Comparison of ENCODE assay signal across 11 cellular contexts in the genomic region with DNA sequence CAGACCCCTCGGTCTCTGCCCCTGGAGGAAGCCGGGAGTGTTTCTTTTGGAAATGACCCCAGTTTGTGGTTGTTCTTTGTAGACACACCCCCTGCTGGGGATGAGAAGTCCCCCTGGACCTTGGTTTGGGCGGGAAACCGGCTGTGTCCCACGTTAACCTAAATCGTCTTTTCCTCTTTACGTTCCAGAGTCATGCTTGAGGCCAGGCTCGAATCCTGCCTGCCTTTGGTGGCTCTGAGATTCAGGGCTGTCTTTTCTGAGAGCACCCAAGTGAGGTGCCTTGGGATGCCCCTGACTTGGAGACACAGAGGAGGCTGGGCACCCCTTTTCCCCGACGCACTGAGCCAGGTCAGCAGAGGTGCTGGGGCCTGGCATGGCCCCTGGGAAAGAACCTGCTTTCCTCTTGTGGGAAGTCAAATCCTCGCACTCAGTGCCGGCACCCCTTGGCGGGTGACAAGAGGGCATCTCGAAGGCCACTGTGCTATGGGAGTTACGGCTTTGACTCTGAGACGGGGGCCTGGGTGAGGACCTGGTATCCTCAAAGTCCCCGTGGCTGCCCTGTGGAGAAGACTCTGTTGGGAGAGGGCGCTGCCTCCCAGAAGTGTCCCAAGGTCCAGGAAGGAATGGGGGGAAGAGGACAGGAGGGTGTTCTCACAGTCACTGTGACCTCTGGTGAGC.
DNase-seq lines count a peak whose midpoint lies in the region; ATAC-seq and TF ChIP-seq lines count a peak whose summit lies in the region.
"Had no signal": no experiment of that assay in that cellular context is flagged by ENCODE, and none has a peak within 500 bp of the region (broad histone marks: within the 10 kb centered on the region; RNA-seq: fewer than 3 reads in every experiment).

No MANE protein-coding gene starts in this region.

- ATAC-seq in sciatic nerve (peak; percentile 74), GM21423 (IDR thresholded peaks at IDR 0.05; ENCODE audit: unreplicated experiment) (no peak)

- H4K20me1 ChIP-seq in BLaER1 treated with 17β-estradiol and CSF1 and Interleukin-3, amounts not matched to agents 10 nM and 100 nM = no peaks in the 10 kb centered on the region

- H3K4me2 ChIP-seq in BLaER1 treated with 17β-estradiol and CSF1 and Interleukin-3, amounts not matched to agents 10 nM and 100 nM = peak overlapping the region; percentile 77 to 100 (median 89)
- H3K4me2 ChIP-seq: KMS-11 had no signal

- intact Hi-C loops in sciatic nerve (cut with DNase I) = no loop called here

- H3K9ac ChIP-seq in BLaER1 treated with 17β-estradiol and CSF1 and Interleukin-3, amounts not matched to agents 10 nM and 100 nM = peak overlapping the region in 10 of 11 experiments; percentile 5 to 74 (median 50); a peak in 17 of 22 replicates
- H3K9ac ChIP-seq: KMS-11 had no signal

- TF ChIP-seq POLR2A in Peyer's patch (IDR thresholded peaks at IDR 0.05) = no peak

- no peaks in the 10 kb centered on the region for H3K27me3 ChIP-seq in BLaER1 treated with 17β-estradiol and CSF1 and Interleukin-3, amounts not matched to agents 10 nM and 100 nM
- H3K27me3 ChIP-seq in Peyer's patch = no peaks in the 10 kb centered on the region

- TF ChIP-seq CTCF in Peyer's patch (IDR thresholded peaks at IDR 0.05) (no peak), fibroblast of the aortic adventitia (IDR thresholded peaks at IDR 0.05; ENCODE audit: insufficient read depth, low read length) (peak; percentile 22)

- DNase-seq in Peyer's patch = peak in 2 of 3 donors; percentile 12 to 42
- peak; percentile 89 for DNase-seq in fibroblast of the aortic adventitia (ENCODE audit: low read depth)
- peak; percentile 77 for DNase-seq in sciatic nerve (ENCODE audit: low spot score)
- no peak for DNase-seq in NCI-H1105 (lab: John Stamatoyannopoulos, UW)
- no peak for DNase-seq in inferior parietal cortex (ENCODE audit: extremely low spot score)
- DNase-seq in HPDE6-E6E7 (ENCODE audit: extremely low spot score) = no peak
- DNase-seq: DMS 273 treated with DMSO at 0.1 percent for 48 hours, NCI-H69 had no signal

- H3K27ac ChIP-seq in BLaER1 treated with 17β-estradiol and CSF1 and Interleukin-3, amounts not matched to agents 10 nM and 100 nM = peak overlapping the region; percentile 22 to 74 (median 61); a peak in 20 of 22 replicates
- peak overlapping the region in 1 of 4 donors; percentile 49 for H3K27ac ChIP-seq in Peyer's patch
- H3K27ac ChIP-seq: KMS-11 had no signal

- peaks cover 76 to 87% (median 83%) of the 10 kb centered on the region in 10 experiments for H3K4me1 ChIP-seq in BLaER1 treated with 17β-estradiol and CSF1 and Interleukin-3, amounts not matched to agents 10 nM and 100 nM
- peaks cover 0 to 29% (median 16%) of the 10 kb centered on the region in 4 donors for H3K4me1 ChIP-seq in Peyer's patch

- H3K4me3 ChIP-seq in BLaER1 treated with 17β-estradiol and CSF1 and Interleukin-3, amounts not matched to agents 10 nM and 100 nM = peak overlapping the region in 2 of 10 experiments; percentile 40 to 47; a peak in 4 of 20 replicates
- no peak overlapping the region for H3K4me3 ChIP-seq in Peyer's patch
- no peak overlapping the region for H3K4me3 ChIP-seq in fibroblast of the aortic adventitia (ENCODE audit: low read depth, low read length)

- H3K36me3 ChIP-seq in BLaER1 treated with 17β-estradiol and CSF1 and Interleukin-3, amounts not matched to agents 10 nM and 100 nM = no peaks in the 10 kb centered on the region
- H3K36me3 ChIP-seq in Peyer's patch = no peaks in the 10 kb centered on the region

- H3K9me3 ChIP-seq in BLaER1 treated with 17β-estradiol and CSF1 and Interleukin-3, amounts not matched to agents 10 nM and 100 nM (replicated peaks in 1 of 11) = peaks cover 0 to 9% (median 8%) of the 10 kb centered on the region in 11 experiments; a peak in 15 of 22 replicates
- no peaks in the 10 kb centered on the region for H3K9me3 ChIP-seq in Peyer's patch

Comparison
In these comparisons a context has a peak if more than half of its experiments do, and no peak if none do; other contexts are left out.
1. DNase-seq: peak in Peyer's patch (2 of 3), fibroblast of the aortic adventitia (single experiment) and sciatic nerve (single experiment); none in NCI-H1105 (single experiment), inferior parietal cortex (single experiment) and HPDE6-E6E7 (single experiment).